Comparison of ENCODE assay signal across 8 cellular contexts in the genomic region with DNA sequence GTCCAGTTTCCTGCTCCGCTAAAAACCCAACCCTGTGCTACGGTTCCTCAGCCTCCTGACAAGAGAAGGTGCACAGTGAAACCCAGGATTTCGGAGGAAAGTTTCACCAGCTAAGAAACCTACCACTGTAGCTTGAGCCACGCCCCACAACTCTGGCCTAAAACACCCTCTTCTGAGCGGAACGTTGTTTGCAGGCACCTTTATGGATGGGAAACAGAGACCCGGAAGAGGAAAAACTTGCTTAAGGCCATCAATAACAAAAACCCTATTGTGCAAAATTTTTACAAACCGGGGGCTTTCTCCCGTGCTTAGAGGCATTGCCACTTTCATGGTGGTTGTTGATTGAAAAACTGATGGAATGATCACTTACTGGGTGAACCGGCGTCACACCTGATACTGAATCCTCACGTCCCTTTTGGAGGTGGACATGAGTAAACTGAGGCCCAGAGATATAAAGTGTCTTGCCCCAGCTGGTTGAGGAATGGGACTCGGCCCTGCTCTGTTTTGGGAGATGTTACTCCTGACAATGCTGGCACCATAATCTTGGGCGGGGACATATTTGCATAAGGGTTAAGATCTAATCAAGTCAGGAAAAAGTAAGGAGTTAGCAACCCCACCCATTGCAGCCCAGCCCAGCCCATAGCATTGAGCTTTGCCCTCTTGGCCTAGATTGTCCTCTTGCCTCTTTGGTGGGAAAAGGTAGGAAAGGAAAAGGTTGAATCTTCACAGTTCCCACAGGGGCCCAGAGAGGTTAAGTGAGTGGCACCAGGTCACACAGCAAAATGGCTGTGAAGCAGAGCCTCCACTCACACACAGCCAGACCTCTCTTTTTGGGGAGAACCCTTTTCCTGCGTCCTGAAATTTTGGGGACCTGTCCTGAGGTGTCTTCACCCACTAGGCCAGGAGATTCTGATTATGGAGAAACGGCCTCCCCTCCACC. TPM values are rescaled to one million over a fixed set of nuclear protein-coding genes. Genes with fewer than 3 reads are reported as not detected.
A peak's percentile ranks its signal among the peaks of the same experiment; 100 is the strongest.
DNase-seq lines count a peak whose midpoint lies in the region; ATAC-seq and TF ChIP-seq lines count a peak whose summit lies in the region.

No MANE protein-coding gene starts in this region.

- H3K4me3 Mint-ChIP-seq in activated naive CD8-positive, alpha-beta T cell treated with anti-CD3 and anti-CD28 coated beads, Interleukin-2, amount 10 ng/mL, durations not matched to agents 7 days and 5 days = peak overlapping the region; percentile 85

- peak overlapping the region; percentile 29; the same call in 1 of the 3 replicates for H2BK15ac ChIP-seq in IMR-90 (ENCODE audit: low read depth, low read length)

- peak; percentile 33 for DNase-seq in AG10803 (ENCODE audit: low read depth)
- DNase-seq in IMR-90 = no peak
- peak; percentile 38 for DNase-seq in activated naive CD8-positive, alpha-beta T cell treated with anti-CD3 and anti-CD28 coated beads, Interleukin-2, amount 10 ng/mL, durations not matched to agents 7 days and 5 days
- peak; percentile 26 for DNase-seq in stimulated activated naive CD8-positive, alpha-beta T cell treated with anti-CD3 and anti-CD28 coated beads, Interleukin-15, Interleukin-2, amounts not matched to agents 100 U/mL and 50 U/mL, for 24 hours
- DNase-seq in NCI-H446 (lab: John Stamatoyannopoulos, UW) = no peak
- DNase-seq in NCI-H2081 (lab: John Stamatoyannopoulos, UW) = no peak

- peaks cover 2% of the 10 kb centered on the region for H3K9me3 Mint-ChIP-seq in activated naive CD8-positive, alpha-beta T cell treated with anti-CD3 and anti-CD28 coated beads, Interleukin-2, amount 10 ng/mL, durations not matched to agents 7 days and 5 days

- peaks cover 6% of the 10 kb centered on the region for H3K4me1 ChIP-seq in IMR-90 (ENCODE audit: control insufficient read depth, insufficient read depth, low read length)

- H3K36me3 Mint-ChIP-seq in activated naive CD8-positive, alpha-beta T cell treated with anti-CD3 and anti-CD28 coated beads, Interleukin-2, amount 10 ng/mL, durations not matched to agents 7 days and 5 days = no peaks in the 10 kb centered on the region

- no peak overlapping the region; the same call in 1 of the 2 replicates for H3K27ac ChIP-seq in IMR-90 (ENCODE audit: insufficient read depth, low read length)

- peak; percentile 30 for ATAC-seq in IMR-90 (ENCODE audit: low read depth)
- ATAC-seq in activated naive CD8-positive, alpha-beta T cell treated with anti-CD3 and anti-CD28 coated beads, Interleukin-2, amount 10 ng/mL, durations not matched to agents 7 days and 5 days (ENCODE audit: low read depth) = no peak
- no peak for ATAC-seq in stimulated activated naive CD8-positive, alpha-beta T cell treated with anti-CD3 and anti-CD28 coated beads, Interleukin-15, Interleukin-2, amounts not matched to agents 100 U/mL and 50 U/mL, for 24 hours
- ATAC-seq in GM19455 (IDR thresholded peaks at IDR 0.05; ENCODE audit: unreplicated experiment) = no peak

- H3K18ac ChIP-seq in IMR-90 (ENCODE audit: low read depth, low read length) = peak overlapping the region; percentile 1; the same call in 1 of the 2 replicates

- BruUV-seq in IMR-90 (replicated peaks; lab: Mats Ljungman, UMichigan) = no TSS peak

- H3K56ac ChIP-seq in IMR-90 (ENCODE audit: extremely low read depth, insufficient read depth, low read length) = peak overlapping the region; percentile 47; the same call in 1 of the 2 replicates

- H4K20me1 ChIP-seq in IMR-90 (ENCODE audit: insufficient read depth, low read length) = no peaks in the 10 kb centered on the region

- peaks cover 27% of the 10 kb centered on the region for H3K4me1 Mint-ChIP-seq in activated naive CD8-positive, alpha-beta T cell treated with anti-CD3 and anti-CD28 coated beads, Interleukin-2, amount 10 ng/mL, durations not matched to agents 7 days and 5 days

- POLR2A ChIA-PET in IMR-90 (lab: Charles Lee; ENCODE audit: unreplicated experiment) = no interaction called here
- POLR2A ChIA-PET in activated naive CD8-positive, alpha-beta T cell treated with anti-CD3 and anti-CD28 coated beads, Interleukin-2, amount 10 ng/mL, durations not matched to agents 7 days and 5 days (lab: Charles Lee) = interaction anchor here (0.5 to 3.9 kb wide), 4 partner anchors 83 to 222 kb away, joined by 3 to 15 read pairs (median 4); a partner anchor contains a TSS

- dilution Hi-C loops in IMR-90 (cut with HindIII; ENCODE audit: low sequenced_read_pairs, unreplicated experiment) = no loop called here

- H2AK9ac ChIP-seq in IMR-90 (replicated peaks; ENCODE audit: low read depth, low read length, poor library complexity) = peak overlapping the region; percentile 22

- peak; percentile 27; the same call in 1 of the 2 replicates for TF ChIP-seq CTCF in AG10803 (conservative IDR thresholded peaks at IDR 0.05; ENCODE audit: low read length)
- no peak for TF ChIP-seq CTCF in IMR-90 (conservative IDR thresholded peaks at IDR 0.05; ENCODE audit: low read depth, low read length)

- H3K9ac ChIP-seq in IMR-90 (ENCODE audit: low read depth, low read length) = peak overlapping the region; percentile 49

- H3K9me1 ChIP-seq in IMR-90 (ENCODE audit: insufficient read depth, low read length) = no peaks in the 10 kb centered on the region

- no peaks in the 10 kb centered on the region for H3K9me3 ChIP-seq in IMR-90 (ENCODE audit: control insufficient read depth, insufficient read depth, low read length)
- H3K9me3 ChIP-seq in iPS-18c (ENCODE audit: control insufficient read depth, insufficient read depth, low read length) = no peaks in the 10 kb centered on the region

- no peaks in the 10 kb centered on the region for H3K36me3 ChIP-seq in IMR-90 (ENCODE audit: control insufficient read depth, insufficient read depth, low read length)

- peak overlapping the region; percentile 62; the same call in 1 of the 2 replicates for H2BK20ac ChIP-seq in IMR-90 (ENCODE audit: low read depth, low read length)

- peak overlapping the region; percentile 67 for H3K23ac ChIP-seq in IMR-90 (ENCODE audit: low read depth, low read length)

- in situ Hi-C loops in IMR-90 (cut with MboI; ENCODE audit: low sequenced_read_pairs) = no loop called here

- no peaks in the 10 kb centered on the region for H3K27me3 ChIP-seq in IMR-90 (ENCODE audit: control insufficient read depth, insufficient read depth, low read length)

- H2AK5ac ChIP-seq in IMR-90 (ENCODE audit: low read depth, low read length) = peak overlapping the region; percentile 34

- no CpG with 5 or more reads among the region's 16 CpGs for WGBS in IMR-90 (ENCODE audit: extremely low coverage in 2 of 2, insufficient read length in 1 of 2), 2 experiments

- peak overlapping the region; percentile 91 for H2AFZ ChIP-seq in IMR-90 (replicated peaks; ENCODE audit: low read length, poor library complexity)

- peak overlapping the region; percentile 79 for H3K4ac ChIP-seq in IMR-90 (ENCODE audit: low read depth, low read length)

- no peak overlapping the region for H2BK5ac ChIP-seq in IMR-90 (ENCODE audit: low read depth, low read length, poor library complexity, severe bottlenecking)

- no peak for TF ChIP-seq RAD21 in IMR-90 (IDR thresholded peaks at IDR 0.05; ENCODE audit: low read length)

- peak overlapping the region; percentile 81 for H3K27ac Mint-ChIP-seq in activated naive CD8-positive, alpha-beta T cell treated with anti-CD3 and anti-CD28 coated beads, Interleukin-2, amount 10 ng/mL, durations not matched to agents 7 days and 5 days

- peak overlapping the region; percentile 52 for H4K91ac ChIP-seq in IMR-90 (ENCODE audit: insufficient read depth, low read depth, low read length)

- intact Hi-C loops in IMR-90 (cut with micrococcal nuclease) = no loop called here

- H4K5ac ChIP-seq in IMR-90 (ENCODE audit: low read depth, low read length) = peak overlapping the region; percentile 28

- CTCF ChIA-PET in IMR-90 (lab: Yijun Ruan, JAX) = no interaction called here

- no peak for TF ChIP-seq POLR2A in IMR-90 (IDR thresholded peaks at IDR 0.05; ENCODE audit: low read depth, low read length)

- peak overlapping the region; percentile 23 for H3K4me2 ChIP-seq in IMR-90 (ENCODE audit: low read depth, low read length)

- no peaks in the 10 kb centered on the region for H3K79me1 ChIP-seq in IMR-90 (ENCODE audit: low read depth in 1 of 2, low read length in 2 of 2)

- H3K4me3 ChIP-seq in AG10803 (ENCODE audit: low read length) = peak overlapping the region; percentile 60
- H3K4me3 ChIP-seq in IMR-90 (ENCODE audit: insufficient read depth, low read depth, low read length) = peak overlapping the region; percentile 35
- H3K4me3 ChIP-seq in iPS-18c (ENCODE audit: insufficient read depth, low read depth, low read length) = peak overlapping the region; percentile 63

- H2BK120ac ChIP-seq in IMR-90 (ENCODE audit: low read depth, low read length) = peak overlapping the region; percentile 68

- H3K14ac ChIP-seq in IMR-90 (replicated peaks; ENCODE audit: low read depth, low read length) = peak overlapping the region; percentile 88

- H3K27me3 Mint-ChIP-seq in activated naive CD8-positive, alpha-beta T cell treated with anti-CD3 and anti-CD28 coated beads, Interleukin-2, amount 10 ng/mL, durations not matched to agents 7 days and 5 days = peaks cover 11% of the 10 kb centered on the region

- peak overlapping the region; percentile 67 to 90 for H4K8ac ChIP-seq in IMR-90 (ENCODE audit: low read depth in 2 of 2, low read length in 2 of 2)

TF ChIP-seq in IMR-90, 13 proteins besides CTCF, POLR2A, EP300 and RAD21 (continues in another document):
- TF ChIP-seq MAZ (IDR thresholded peaks at IDR 0.05; ENCODE audit: borderline replicate concordance, low read depth, low read length) (no peak), RCOR1 (IDR thresholded peaks at IDR 0.05; ENCODE audit: insufficient replicate concordance, low read length) (no peak), BHLHE40 (IDR thresholded peaks at IDR 0.05; ENCODE audit: low read depth, low read length) (no peak), MAFK (IDR thresholded peaks at IDR 0.05; ENCODE audit: low read depth, low read length) (no peak), FOS (IDR thresholded peaks at IDR 0.05; ENCODE audit: low read depth, low read length) (no peak)
- TF ChIP-seq, protein P1, sequence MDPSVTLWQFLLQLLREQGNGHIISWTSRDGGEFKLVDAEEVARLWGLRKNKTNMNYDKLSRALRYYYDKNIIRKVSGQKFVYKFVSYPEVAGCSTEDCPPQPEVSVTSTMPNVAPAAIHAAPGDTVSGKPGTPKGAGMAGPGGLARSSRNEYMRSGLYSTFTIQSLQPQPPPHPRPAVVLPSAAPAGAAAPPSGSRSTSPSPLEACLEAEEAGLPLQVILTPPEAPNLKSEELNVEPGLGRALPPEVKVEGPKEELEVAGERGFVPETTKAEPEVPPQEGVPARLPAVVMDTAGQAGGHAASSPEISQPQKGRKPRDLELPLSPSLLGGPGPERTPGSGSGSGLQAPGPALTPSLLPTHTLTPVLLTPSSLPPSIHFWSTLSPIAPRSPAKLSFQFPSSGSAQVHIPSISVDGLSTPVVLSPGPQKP (IDR thresholded peaks at IDR 0.05; ENCODE audit: borderline replicate concordance, low read depth, low read length) = no peak

RNA-seq across cellular contexts. Expression of a gene that starts 23.2 kb away (rescaled TPM):
- total RNA-seq in IMR-90 (2012; rRNA removed) = 21.1 and 24.7 TPM in 2 replicates
- polyA plus RNA-seq in IMR-90 (2012; rRNA removed) = 33.9 and 38.3 TPM in 2 replicates
- polyA plus RNA-seq in IMR-90 (2012; cell fraction: cytosol; rRNA removed) = 32.1 and 51.8 TPM in 2 replicates
- 40.2 and 55.2 TPM in 2 replicates for polyA plus RNA-seq in IMR-90 (2012; cell fraction: nucleus; rRNA removed; ENCODE audit: low replicate concordance)
- total RNA-seq in activated naive CD8-positive, alpha-beta T cell treated with anti-CD3 and anti-CD28 coated beads, Interleukin-2, amount 10 ng/mL, durations not matched to agents 7 days and 5 days = 1 to 10 TPM in 1 of 2 experiments, under 1 TPM in 1; 0.96 to 1.6 TPM

Comparison
In these comparisons a context has a peak if more than half of its experiments do, and no peak if none do; other contexts are left out.
1. DNase-seq: peak in AG10803 (single experiment), activated naive CD8-positive, alpha-beta T cell treated with anti-CD3 and anti-CD28 coated beads, Interleukin-2, amount 10 ng/mL, durations not matched to agents 7 days and 5 days (single experiment) and stimulated activated naive CD8-positive, alpha-beta T cell treated with anti-CD3 and anti-CD28 coated beads, Interleukin-15, Interleukin-2, amounts not matched to agents 100 U/mL and 50 U/mL, for 24 hours (single experiment); none in IMR-90 (single experiment), NCI-H446 (0 of 2) and NCI-H2081 (0 of 2).
2. Peak in every context shown above with its lines, with median percentiles within 50 percentile points of each other: H3K4me3 ChIP-seq.